In the genomic region with DNA sequence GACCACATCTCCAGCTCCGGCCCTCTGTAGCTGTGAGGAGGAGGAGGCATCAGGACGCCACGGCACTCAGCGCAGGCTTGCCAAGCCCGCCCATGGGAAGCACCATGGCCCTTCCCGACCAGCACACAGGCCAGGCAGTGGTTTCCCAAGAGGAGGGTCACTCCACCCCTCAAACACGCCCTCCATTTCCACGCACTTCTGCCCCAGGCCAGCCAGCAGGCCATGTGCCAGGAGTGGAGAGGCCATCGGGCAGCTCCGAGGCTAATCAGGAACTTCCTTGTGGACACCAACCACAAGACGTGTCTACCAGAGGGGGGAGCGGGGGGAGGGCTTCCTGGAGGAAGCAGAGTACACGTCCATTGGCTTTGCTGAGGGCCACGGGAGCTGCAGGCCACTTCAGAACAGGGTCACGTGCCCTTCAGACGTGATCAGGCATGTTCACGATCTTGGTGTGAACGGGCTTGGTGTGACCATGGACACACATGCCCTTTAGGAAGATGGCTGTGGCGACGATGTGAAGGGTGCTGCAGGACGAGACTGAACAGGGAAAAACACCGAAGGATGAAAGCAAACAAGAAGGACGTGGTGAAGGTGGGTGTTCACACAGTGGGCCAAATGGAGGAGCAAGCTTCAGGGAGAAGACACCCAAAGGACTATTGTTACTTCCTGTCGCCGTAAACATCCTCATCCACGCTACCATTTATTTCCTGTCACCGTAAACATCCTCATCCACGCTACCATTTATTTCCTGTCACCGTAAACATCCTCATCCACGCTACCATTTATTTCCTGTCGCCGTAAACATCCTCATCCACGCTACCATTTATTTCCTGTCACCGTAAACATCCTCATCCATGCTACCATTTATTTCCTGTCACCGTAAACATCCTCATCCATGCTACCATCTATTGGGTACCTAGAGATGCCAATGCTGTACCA, we compare ENCODE assay signal across 10 cellular contexts. TPM values are rescaled to one million over a fixed set of nuclear protein-coding genes. Genes with fewer than 3 reads are reported as not detected.
DNase-seq lines count a peak whose midpoint lies in the region; ATAC-seq and TF ChIP-seq lines count a peak whose summit lies in the region.
"Had no signal": no experiment of that assay in that cellular context is flagged by ENCODE, and none has a peak within 500 bp of the region (broad histone marks: within the 10 kb centered on the region; RNA-seq: fewer than 3 reads in every experiment).

No MANE protein-coding gene starts in this region.

- TF ChIP-seq CTCF in DND-41 (IDR thresholded peaks at IDR 0.05; ENCODE audit: borderline replicate concordance, extremely low read depth, low read length, poor library complexity, severe bottlenecking) (no peak), breast epithelium (IDR thresholded peaks at IDR 0.05) (no peak), tibial nerve (IDR thresholded peaks at IDR 0.05) (no peak)

- no peak overlapping the region for H4K8ac ChIP-seq in trophoblast cell (ENCODE audit: low read depth, low read length)

- H2BK12ac ChIP-seq in trophoblast cell (ENCODE audit: low read length) = no peak overlapping the region

- no peak for DNase-seq in DND-41
- DNase-seq in T-cell = peak in 30 of 34 experiments; percentile 16 to 66 (median 47)
- DNase-seq in effector CD4-positive, alpha-beta T cell = peak; percentile 27
- no peak for DNase-seq in trophoblast cell
- no peak for DNase-seq in NCI-H187 treated with DMSO at 0.1 percent for 48 hours (lab: John Stamatoyannopoulos, UW)
- no peak for DNase-seq in breast epithelium (ENCODE audit: low spot score in 2 of 2)
- no peak for DNase-seq in tibial nerve (ENCODE audit: low spot score in 2 of 2)
- DNase-seq: cerebellar nuclear complex; stimulated activated CD4-positive, alpha-beta T cell treated with anti-CD3 and anti-CD28 coated beads, Interleukin-12 subunit alpha, Interleukin-12 subunit beta, amount 100 ng/mL, for 4 hours had no signal

- H3K27ac ChIP-seq in DND-41 (ENCODE audit: low read length) = peak overlapping the region; percentile 17; the same call in 1 of the 2 replicates
- no peak overlapping the region for H3K27ac ChIP-seq in trophoblast cell (ENCODE audit: low read depth, low read length)
- H3K27ac ChIP-seq in breast epithelium = no peak overlapping the region
- peak overlapping the region in 1 of 4 donors; percentile 71 for H3K27ac ChIP-seq in tibial nerve

- H3K4me3 ChIP-seq in DND-41 (ENCODE audit: low read depth in 1 of 2, low read length in 2 of 2) (no peak overlapping the region), trophoblast cell (ENCODE audit: low read depth, low read length) (peak overlapping the region; percentile 36), breast epithelium (no peak overlapping the region), tibial nerve (no peak overlapping the region)

- H2AFZ ChIP-seq in DND-41 (ENCODE audit: low read depth, low read length) = no peak overlapping the region
- H2AFZ ChIP-seq in trophoblast cell (ENCODE audit: insufficient read depth, low read length, poor library complexity) = no peak overlapping the region

- peaks cover 74 to 88% (median 74%) of the 10 kb centered on the region in 3 donors for H3K4me1 Mint-ChIP-seq in T-cell

- TF ChIP-seq POLR2A in breast epithelium (IDR thresholded peaks at IDR 0.05) (no peak), tibial nerve (IDR thresholded peaks at IDR 0.05) (no peak)

- H3K9me3 ChIP-seq in DND-41 (ENCODE audit: insufficient read depth, low read length, severe bottlenecking) = no peaks in the 10 kb centered on the region
- peaks cover 3% of the 10 kb centered on the region for H3K9me3 ChIP-seq in trophoblast cell (ENCODE audit: insufficient read depth, low read depth, low read length)
- H3K9me3 ChIP-seq in breast epithelium = no peaks in the 10 kb centered on the region
- H3K9me3 ChIP-seq in tibial nerve = no peaks in the 10 kb centered on the region

- peak overlapping the region; percentile 77 to 95 (median 91) for H3K4me3 Mint-ChIP-seq in T-cell

- H3K27me3 Mint-ChIP-seq in T-cell = no peaks in the 10 kb centered on the region

- H4K12ac ChIP-seq in trophoblast cell (ENCODE audit: low read depth, low read length) = no peak overlapping the region

- no peak overlapping the region for H3K4ac ChIP-seq in trophoblast cell (ENCODE audit: low read depth, low read length)

- no CpG with 5 or more reads among the region's 35 CpGs for WGBS in trophoblast cell (ENCODE audit: extremely low coverage, insufficient coverage, insufficient read length)
- WGBS in tibial nerve, 2 donors = 86% methylated on average over 33 to 34 of the region's 35 CpGs

- CTCF ChIA-PET in T-cell (lab: Charles Lee) = interaction anchor here in 1 of 2 donors (0.6 to 1.0 kb wide), 2 partner anchors 41 to 325 kb away, joined by 3 read pairs; partner anchors contain the start of gene PASK

- POLR2A ChIA-PET in T-cell (lab: Charles Lee) = no interaction called here

- H3K23ac ChIP-seq in trophoblast cell (ENCODE audit: low read length) = no peak overlapping the region

- no peaks in the 10 kb centered on the region for H3K79me1 ChIP-seq in trophoblast cell (ENCODE audit: low read length)

- H3K18ac ChIP-seq in trophoblast cell (ENCODE audit: low read length) = no peak overlapping the region

- peak overlapping the region; percentile 95 to 99 for H3K27ac Mint-ChIP-seq in T-cell

- H4K91ac ChIP-seq in trophoblast cell (ENCODE audit: low read depth, low read length) = no peak overlapping the region

- peaks cover 28% of the 10 kb centered on the region for H3K36me3 Mint-ChIP-seq in T-cell

- H3K4me1 ChIP-seq in DND-41 (ENCODE audit: insufficient read depth, low read length) (peaks cover 6% of the 10 kb centered on the region), trophoblast cell (ENCODE audit: control insufficient read depth in 1 of 2, insufficient read depth in 2 of 2, low read length in 2 of 2) (no peaks in the 10 kb centered on the region), breast epithelium (no peaks in the 10 kb centered on the region), tibial nerve (peaks cover 0 to 3% (median under 1%) of the 10 kb centered on the region in 4 donors)

- no peak overlapping the region for H2AK5ac ChIP-seq in trophoblast cell (ENCODE audit: low read length)

- H2BK120ac ChIP-seq in trophoblast cell (ENCODE audit: insufficient read depth, low read length, poor library complexity) = no peak overlapping the region

- H2BK5ac ChIP-seq in trophoblast cell (ENCODE audit: low read depth, low read length, poor library complexity) = no peak overlapping the region

- H3K79me2 ChIP-seq in DND-41 (ENCODE audit: insufficient read depth, low read length) = 0 out of 2 replicates have a peak, but pooled peaks cover under 1% of the 10 kb centered on the region
- no peaks in the 10 kb centered on the region for H3K79me2 ChIP-seq in trophoblast cell (ENCODE audit: control insufficient read depth, insufficient read depth, low read length, poor library complexity)

- no peak for ATAC-seq in DND-41 (ENCODE audit: insufficient read depth, low read depth)
- ATAC-seq in T-cell (replicated peaks in 1 of 4) = peak; percentile 52 to 64 (median 60)
- ATAC-seq in HG03432 (IDR thresholded peaks at IDR 0.05; ENCODE audit: unreplicated experiment) = no peak

- H3K14ac ChIP-seq in trophoblast cell (ENCODE audit: low read length) = no peak overlapping the region

- peaks cover 41% of the 10 kb centered on the region for H3K36me3 ChIP-seq in DND-41 (ENCODE audit: insufficient read depth, low read length)
- H3K36me3 ChIP-seq in trophoblast cell (ENCODE audit: control insufficient read depth in 1 of 2, insufficient read depth in 2 of 2, low read length in 2 of 2) = peaks cover 21% of the 10 kb centered on the region in 2 experiments
- H3K36me3 ChIP-seq in breast epithelium = no peaks in the 10 kb centered on the region
- peaks cover 0 to 9% (median 0%) of the 10 kb centered on the region in 3 donors for H3K36me3 ChIP-seq in tibial nerve

- no peaks in the 10 kb centered on the region for H3K27me3 ChIP-seq in DND-41 (ENCODE audit: insufficient read depth, low read length, poor library complexity)
- no peaks in the 10 kb centered on the region for H3K27me3 ChIP-seq in trophoblast cell (ENCODE audit: insufficient read depth, low read length)
- no peaks in the 10 kb centered on the region for H3K27me3 ChIP-seq in breast epithelium
- H3K27me3 ChIP-seq in tibial nerve = no peaks in the 10 kb centered on the region

- no peak for TF ChIP-seq EP300 in tibial nerve (IDR thresholded peaks at IDR 0.05)

- H3K4me2 ChIP-seq in DND-41 (ENCODE audit: insufficient read depth, low read length) (no peak overlapping the region), trophoblast cell (ENCODE audit: low read length) (no peak overlapping the region)

- H3K9me3 Mint-ChIP-seq in T-cell = peaks cover 0 to 9% (median 3%) of the 10 kb centered on the region in 3 donors

- 0 out of 2 replicates have a peak, but pooled peaks cover 3% of the 10 kb centered on the region for H4K20me1 ChIP-seq in DND-41 (ENCODE audit: insufficient read depth, low read length)

- H3K9ac ChIP-seq in DND-41 (ENCODE audit: low read depth, low read length) = no peak overlapping the region
- H3K9ac ChIP-seq in trophoblast cell (ENCODE audit: low read length) = no peak overlapping the region

- intact Hi-C loops in breast epithelium (cut with DNase I; ENCODE audit: low total_unique reads) = no loop called here

RNA-seq across cellular contexts. Expression of gene MTERF4, which starts 6.5 kb away (rescaled TPM):
- total RNA-seq in T-cell (100 to 1,000 TPM in 4 of 5 donors, 10 to 100 TPM in 1; 78.7 to 171 (median 109) TPM), breast epithelium (10 to 100 TPM; 35.7 to 54.6 (median 50.2) TPM), tibial nerve (10 to 100 TPM; 28.9 to 60.5 (median 38.9) TPM)
- polyA plus RNA-seq in trophoblast cell (2013) = 16.4 TPM in 2 replicates

RNA-seq across cellular contexts. Expression of gene PASK, which starts 40.7 kb away (rescaled TPM):
- total RNA-seq in T-cell = 100 to 1,000 TPM in 4 of 5 donors, 10 to 100 TPM in 1; 80.5 to 272 (median 167) TPM
- 12.7 and 15.6 TPM in 2 replicates for polyA plus RNA-seq in trophoblast cell (2013)
- 1 to 10 TPM; 4.3 to 7.3 (median 6.6) TPM for total RNA-seq in breast epithelium
- total RNA-seq in tibial nerve = 1 to 10 TPM; 4.1 to 8.1 (median 5.9) TPM

RNA-seq across cellular contexts. Expression of gene PPP1R7, which starts 41.7 kb away (rescaled TPM):
- total RNA-seq in T-cell (10 to 100 TPM; 46.6 to 61.2 (median 53.8) TPM), breast epithelium (10 to 100 TPM; 39.4 to 50.9 (median 43.6) TPM), tibial nerve (10 to 100 TPM; 29.5 to 53.8 (median 38.1) TPM)
- 62.6 and 68.8 TPM in 2 replicates for polyA plus RNA-seq in trophoblast cell (2013)

Comparison
In these comparisons a context has a peak if more than half of its experiments do, and no peak if none do; other contexts are left out.
1. ATAC-seq: peak in T-cell (4 of 4); none in DND-41 (single experiment) and HG03432 (single experiment).
2. DNase-seq: peak in T-cell (30 of 34) and effector CD4-positive, alpha-beta T cell (single experiment); none in DND-41 (single experiment), trophoblast cell (0 of 2), NCI-H187 treated with DMSO at 0.1 percent for 48 hours (single experiment), breast epithelium (0 of 2) and tibial nerve (0 of 2).
3. RNA of gene PASK, which starts 40.7 kb away (total RNA-seq): 80.5 to 272 TPM in T-cell; 4.1 to 8.1 TPM in tibial nerve and 4.3 to 7.3 TPM in breast epithelium; every median in the first group is over 4 times any median in the second.